In the genomic region with DNA sequence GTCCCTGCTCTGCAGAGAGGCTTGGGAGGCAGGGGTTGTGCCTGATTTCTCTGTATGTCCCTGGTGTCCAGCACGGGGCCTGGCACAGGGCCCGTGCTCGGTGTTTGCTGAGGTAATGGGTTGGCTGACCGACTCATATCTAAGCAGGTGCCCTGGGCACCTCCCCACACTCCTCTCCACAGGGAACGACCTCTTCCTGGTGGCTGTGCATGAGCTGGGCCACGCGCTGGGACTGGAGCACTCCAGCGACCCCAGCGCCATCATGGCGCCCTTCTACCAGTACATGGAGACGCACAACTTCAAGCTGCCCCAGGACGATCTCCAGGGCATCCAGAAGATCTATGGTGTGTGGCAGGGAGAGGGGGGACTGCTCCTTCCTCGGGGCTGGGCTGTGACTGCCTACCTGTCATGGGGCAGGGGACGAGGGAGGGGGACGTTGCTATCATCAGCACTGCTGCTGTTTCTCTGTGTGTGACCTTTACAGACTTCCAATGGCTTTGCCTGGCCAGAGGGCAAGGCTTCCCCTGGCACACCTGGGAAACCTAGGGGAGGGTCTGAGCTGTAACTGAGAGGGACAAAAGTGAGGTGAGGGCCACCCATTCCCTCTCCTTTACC, we compare ENCODE assay signal across 11 cellular contexts. TPM values are rescaled to one million over a fixed set of nuclear protein-coding genes. Genes with fewer than 3 reads are reported as not detected.
DNase-seq lines count a peak whose midpoint lies in the region; ATAC-seq and TF ChIP-seq lines count a peak whose summit lies in the region.
"Had no signal": no experiment of that assay in that cellular context is flagged by ENCODE, and none has a peak within 500 bp of the region (broad histone marks: within the 10 kb centered on the region; RNA-seq: fewer than 3 reads in every experiment).

No MANE protein-coding gene starts in this region.

- intact Hi-C loops in mucosa of descending colon (cut with DNase I, micrococcal nuclease) (no loop called here), upper lobe of right lung (cut with DNase I) (no loop called here)

- DNase-seq in NCI-H2196 (lab: John Stamatoyannopoulos, UW; ENCODE audit: unreplicated experiment) (peak; percentile 57), mucosa of descending colon (no peak), upper lobe of right lung (peak; percentile 87), H4 (ENCODE audit: low spot score) (no peak), activated T-cell treated with anti-CD3 and anti-CD28 coated beads for 4 hours (no peak), amniotic stem cell (lab: John Stamatoyannopoulos, UW) (no peak)
- DNase-seq: NCI-H345; stimulated activated CD4-positive, alpha-beta T cell treated with anti-CD3 and anti-CD28 coated beads, Interleukin-15, amount 100 ng/mL, for 24 hours had no signal

- no peak for TF ChIP-seq CTCF in mucosa of descending colon (IDR thresholded peaks at IDR 0.05)
- TF ChIP-seq CTCF in upper lobe of right lung (IDR thresholded peaks at IDR 0.05) = no peak

- H3K27me3 ChIP-seq in ectodermal cell (ENCODE audit: control insufficient read depth, insufficient read depth, low read length, poor library complexity, severe bottlenecking) = no peaks in the 10 kb centered on the region
- no peaks in the 10 kb centered on the region for H3K27me3 ChIP-seq in upper lobe of right lung
- H3K27me3 ChIP-seq: dorsolateral prefrontal cortex had no signal

- H3K36me3 ChIP-seq in ectodermal cell (ENCODE audit: control insufficient read depth, insufficient read depth, low read length) (no peaks in the 10 kb centered on the region), mucosa of descending colon (ENCODE audit: low read depth) (no peaks in the 10 kb centered on the region), upper lobe of right lung (peaks cover 28% of the 10 kb centered on the region)

- 83 to 85% methylated on average over 15 of the region's 15 CpGs for WGBS in ectodermal cell, 2 experiments

- H3K9me3 ChIP-seq in ectodermal cell (ENCODE audit: control insufficient read depth, low read length) (no peaks in the 10 kb centered on the region), mucosa of descending colon (no peaks in the 10 kb centered on the region), upper lobe of right lung (no peaks in the 10 kb centered on the region)

- H3K27ac ChIP-seq in ectodermal cell (ENCODE audit: insufficient read depth, low read depth, low read length, poor library complexity, severe bottlenecking) = peak overlapping the region; percentile 96
- H3K27ac ChIP-seq in upper lobe of right lung = peak overlapping the region; percentile 79

- H3K4me3 ChIP-seq in ectodermal cell (ENCODE audit: insufficient read depth, low read depth, low read length) (no peak overlapping the region), mucosa of descending colon (no peak overlapping the region), upper lobe of right lung (peak overlapping the region; percentile 29)
- H3K4me3 ChIP-seq: dorsolateral prefrontal cortex had no signal

- ATAC-seq in mucosa of descending colon (peak; percentile 77), upper lobe of right lung (peak; percentile 85)

- H3K4me1 ChIP-seq in ectodermal cell (ENCODE audit: control insufficient read depth, insufficient read depth, low read length) (peaks cover 28% of the 10 kb centered on the region), mucosa of descending colon (ENCODE audit: low read depth) (peaks cover 12% of the 10 kb centered on the region), upper lobe of right lung (no peaks in the 10 kb centered on the region)

RNA-seq across cellular contexts. Expression of a gene that starts 14.2 kb away (rescaled TPM):
- polyA plus RNA-seq in ectodermal cell (2013, experiment 1 of 4) = 44.7 TPM
- 41.8 TPM for polyA plus RNA-seq in ectodermal cell (2013, experiment 2 of 4)
- 49.5 TPM for polyA plus RNA-seq in ectodermal cell (2013, experiment 3 of 4)
- polyA plus RNA-seq in ectodermal cell (2013, experiment 4 of 4) = 55.7 TPM
- total RNA-seq in mucosa of descending colon = 100 to 1,000 TPM in 2 of 3 donors, 10 to 100 TPM in 1; 90.9 to 156 (median 124) TPM
- total RNA-seq in upper lobe of right lung = 85.2 TPM
- total RNA-seq in H4 (2014; rRNA removed; shearing (Covaris generic)) = 4.0 and 10.4 TPM in 2 replicates

RNA-seq across cellular contexts. Expression of a gene that starts 20.9 kb away (rescaled TPM):
- 90.0 TPM for polyA plus RNA-seq in ectodermal cell (2013, experiment 1 of 4)
- polyA plus RNA-seq in ectodermal cell (2013, experiment 2 of 4) = 88.8 TPM
- polyA plus RNA-seq in ectodermal cell (2013, experiment 3 of 4) = 69.1 TPM
- 75.1 TPM for polyA plus RNA-seq in ectodermal cell (2013, experiment 4 of 4)
- 100 to 1,000 TPM; 105 to 206 (median 182) TPM for total RNA-seq in mucosa of descending colon
- 78.8 TPM for total RNA-seq in upper lobe of right lung
- total RNA-seq in H4 (2014; rRNA removed; shearing (Covaris generic)) = 228 and 244 TPM in 2 replicates

RNA-seq across cellular contexts. Expression of a gene that starts 28.5 kb away (rescaled TPM):
- not detected for polyA plus RNA-seq in ectodermal cell (2013, experiment 1 of 4)
- not detected for polyA plus RNA-seq in ectodermal cell (2013, experiment 2 of 4)
- polyA plus RNA-seq in ectodermal cell (2013, experiment 3 of 4) = not detected
- not detected for polyA plus RNA-seq in ectodermal cell (2013, experiment 4 of 4)
- total RNA-seq in mucosa of descending colon = under 1 TPM in 2 of 3 donors, not detected in 1; 0.13 to 0.41 TPM
- not detected for total RNA-seq in upper lobe of right lung
- total RNA-seq in H4 (2014; rRNA removed; shearing (Covaris generic)) = not detected in 2 replicates
- total RNA-seq: subcutaneous adipose tissue had no signal

RNA-seq across cellular contexts. Expression of a gene that starts 37.2 kb away (rescaled TPM):
- 1.6 TPM for polyA plus RNA-seq in ectodermal cell (2013, experiment 1 of 4)
- polyA plus RNA-seq in ectodermal cell (2013, experiment 2 of 4) = 2.6 TPM
- polyA plus RNA-seq in ectodermal cell (2013, experiment 3 of 4) = 1.4 TPM
- 2.1 TPM for polyA plus RNA-seq in ectodermal cell (2013, experiment 4 of 4)
- total RNA-seq in mucosa of descending colon (under 1 TPM; 0.24 to 0.70 (median 0.58) TPM), upper lobe of right lung (13.0 TPM)
- 0.33 and 0.68 TPM in 2 replicates for total RNA-seq in H4 (2014; rRNA removed; shearing (Covaris generic))

Comparison
In these comparisons a context has a peak if more than half of its experiments do, and no peak if none do; other contexts are left out.
1. DNase-seq: peak in NCI-H2196 (single experiment) and upper lobe of right lung (single experiment); none in mucosa of descending colon (0 of 3), H4 (single experiment), activated T-cell treated with anti-CD3 and anti-CD28 coated beads for 4 hours (single experiment) and amniotic stem cell (single experiment).